In the genomic region with DNA sequence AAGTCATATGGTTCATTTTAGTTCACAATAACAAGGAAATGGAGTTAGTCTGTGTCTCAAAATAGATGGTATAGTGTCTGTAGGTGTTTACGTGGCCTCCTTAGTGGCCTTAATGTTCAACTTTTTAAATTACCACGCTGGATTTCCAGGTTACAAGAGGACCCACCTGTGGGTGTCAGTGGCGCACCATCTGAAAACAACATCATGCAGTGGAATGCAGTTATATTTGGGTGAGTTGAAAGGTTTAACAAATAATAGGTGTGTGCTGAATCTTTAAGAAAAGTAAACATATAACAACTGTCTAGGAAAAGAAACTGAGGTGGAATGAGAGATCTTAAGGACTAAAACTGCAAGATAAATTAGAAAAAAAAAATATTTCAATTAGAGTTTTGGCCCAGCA, we compare ENCODE assay signal across 11 cellular contexts. TPM values are rescaled to one million over a fixed set of nuclear protein-coding genes. Genes with fewer than 3 reads are reported as not detected.
DNase-seq lines count a peak whose midpoint lies in the region; ATAC-seq and TF ChIP-seq lines count a peak whose summit lies in the region.
"Had no signal": no experiment of that assay in that cellular context is flagged by ENCODE, and none has a peak within 500 bp of the region (broad histone marks: within the 10 kb centered on the region; RNA-seq: fewer than 3 reads in every experiment).

No MANE protein-coding gene starts in this region.

- H3K4me3 Mint-ChIP-seq in CD4-positive, CD25-positive, alpha-beta regulatory T cell, result peak overlapping the region; percentile 24 to 94 (median 74)
- peak overlapping the region; percentile 80 for H3K4me3 Mint-ChIP-seq in activated T-helper 17 cell treated with anti-CD3 and anti-CD28 coated beads, Interleukin-2, amount 50 U/mL, for 72 hours
- H3K4me3 Mint-ChIP-seq in stimulated activated naive B cell treated with anti-CD40 and anti-IgM and Interleukin-4, amounts not matched to agents 10 μg/mL and 1 μg/mL and 100 μg/mL, for 72 hours, result no peak overlapping the region

- intact Hi-C loops in Right ventricle myocardium superior (cut with DNase I), result loop anchor here (5.0 to 10.0 kb wide), 2 partner anchors 153 to 211 kb away; a partner anchor contains a TSS

- peak in 1 of 3 donors; percentile 34 for DNase-seq in CD4-positive, CD25-positive, alpha-beta regulatory T cell
- DNase-seq in GM12864 (ENCODE audit: low read depth) (no peak), lung microvascular endothelial cell (ENCODE audit: low read depth in 2 of 2) (peak; percentile 9 to 40), 8988T (no peak), pons (ENCODE audit: low spot score) (no peak), Right ventricle myocardium superior (no peak)
- no peak for DNase-seq in stimulated activated naive B cell treated with anti-CD40 and anti-IgM and Interleukin-4, amounts not matched to agents 10 μg/mL and 1 μg/mL and 100 μg/mL, for 72 hours
- DNase-seq: esophagus squamous epithelium, NCI-H1105 had no signal

- H3K27ac Mint-ChIP-seq in CD4-positive, CD25-positive, alpha-beta regulatory T cell, result peak overlapping the region in 1 of 3 donors; percentile 29
- H3K27ac Mint-ChIP-seq in activated T-helper 17 cell treated with anti-CD3 and anti-CD28 coated beads, Interleukin-2, amount 50 U/mL, for 72 hours, result no peak overlapping the region
- H3K27ac Mint-ChIP-seq in stimulated activated naive B cell treated with anti-CD40 and anti-IgM and Interleukin-4, amounts not matched to agents 10 μg/mL and 1 μg/mL and 100 μg/mL, for 72 hours, result no peak overlapping the region

- peaks cover 36 to 81% (median 62%) of the 10 kb centered on the region in 4 donors for H3K4me1 Mint-ChIP-seq in CD4-positive, CD25-positive, alpha-beta regulatory T cell
- peaks cover 28% of the 10 kb centered on the region for H3K4me1 Mint-ChIP-seq in activated T-helper 17 cell treated with anti-CD3 and anti-CD28 coated beads, Interleukin-2, amount 50 U/mL, for 72 hours
- peaks cover 14 to 57% of the 10 kb centered on the region in 2 donors for H3K4me1 Mint-ChIP-seq in stimulated activated naive B cell treated with anti-CD40 and anti-IgM and Interleukin-4, amounts not matched to agents 10 μg/mL and 1 μg/mL and 100 μg/mL, for 72 hours

- peaks cover 0 to 5% (median 0%) of the 10 kb centered on the region in 7 donors for H3K9me3 Mint-ChIP-seq in CD4-positive, CD25-positive, alpha-beta regulatory T cell
- no peaks in the 10 kb centered on the region for H3K9me3 Mint-ChIP-seq in activated T-helper 17 cell treated with anti-CD3 and anti-CD28 coated beads, Interleukin-2, amount 50 U/mL, for 72 hours
- no peaks in the 10 kb centered on the region for H3K9me3 Mint-ChIP-seq in stimulated activated naive B cell treated with anti-CD40 and anti-IgM and Interleukin-4, amounts not matched to agents 10 μg/mL and 1 μg/mL and 100 μg/mL, for 72 hours

- TF ChIP-seq CTCF in GM12864 (IDR thresholded peaks at IDR 0.05; ENCODE audit: low read depth, low read length, missing control alignments), result peak; percentile 1

- H3K36me3 ChIP-seq in CD4-positive, CD25-positive, alpha-beta regulatory T cell (ENCODE audit: control insufficient read depth, insufficient read depth, low read length), result peaks cover 31% of the 10 kb centered on the region

- no peaks in the 10 kb centered on the region for H3K27me3 ChIP-seq in CD4-positive, CD25-positive, alpha-beta regulatory T cell (ENCODE audit: control insufficient read depth, insufficient read depth, low read length)
- H3K27me3 ChIP-seq: esophagus squamous epithelium had no signal

- no peaks in the 10 kb centered on the region for H3K9me3 ChIP-seq in CD4-positive, CD25-positive, alpha-beta regulatory T cell (ENCODE audit: control insufficient read depth in 2 of 2, low read length in 2 of 2)
- H3K9me3 ChIP-seq: esophagus squamous epithelium had no signal

- peak overlapping the region; percentile 48 for H3K4me3 ChIP-seq in CD4-positive, CD25-positive, alpha-beta regulatory T cell (ENCODE audit: low read depth, low read length)
- H3K4me3 ChIP-seq in GM12864 (ENCODE audit: low read depth, low read length), result no peak overlapping the region

- no peak overlapping the region for H3K27ac ChIP-seq in CD4-positive, CD25-positive, alpha-beta regulatory T cell (ENCODE audit: insufficient read depth, low read length, poor library complexity, severe bottlenecking)
- H3K27ac ChIP-seq: esophagus squamous epithelium had no signal

- no peak for ATAC-seq in CD4-positive, CD25-positive, alpha-beta regulatory T cell (ENCODE audit: low read depth in 2 of 2)
- no peak for ATAC-seq in activated T-helper 17 cell treated with anti-CD3 and anti-CD28 coated beads, Interleukin-2, amount 50 U/mL, for 72 hours (replicated peaks)
- ATAC-seq in Right ventricle myocardium superior (ENCODE audit: poor library complexity), result no peak
- ATAC-seq in stimulated activated naive B cell treated with anti-CD40 and anti-IgM and Interleukin-4, amounts not matched to agents 10 μg/mL and 1 μg/mL and 100 μg/mL, for 72 hours (replicated peaks), result no peak

- peaks cover 47% of the 10 kb centered on the region for H3K4me1 ChIP-seq in CD4-positive, CD25-positive, alpha-beta regulatory T cell (ENCODE audit: control insufficient read depth, insufficient read depth, low read length, poor library complexity, severe bottlenecking)

- peaks cover 18% of the 10 kb centered on the region for H3K27me3 Mint-ChIP-seq in CD4-positive, CD25-positive, alpha-beta regulatory T cell
- H3K27me3 Mint-ChIP-seq in activated T-helper 17 cell treated with anti-CD3 and anti-CD28 coated beads, Interleukin-2, amount 50 U/mL, for 72 hours, result no peaks in the 10 kb centered on the region
- H3K27me3 Mint-ChIP-seq in stimulated activated naive B cell treated with anti-CD40 and anti-IgM and Interleukin-4, amounts not matched to agents 10 μg/mL and 1 μg/mL and 100 μg/mL, for 72 hours, result no peaks in the 10 kb centered on the region

- H3K36me3 Mint-ChIP-seq in CD4-positive, CD25-positive, alpha-beta regulatory T cell, result peaks cover 17% of the 10 kb centered on the region
- peaks cover 91% of the 10 kb centered on the region for H3K36me3 Mint-ChIP-seq in activated T-helper 17 cell treated with anti-CD3 and anti-CD28 coated beads, Interleukin-2, amount 50 U/mL, for 72 hours (ENCODE audit: low read depth)
- H3K36me3 Mint-ChIP-seq in stimulated activated naive B cell treated with anti-CD40 and anti-IgM and Interleukin-4, amounts not matched to agents 10 μg/mL and 1 μg/mL and 100 μg/mL, for 72 hours, result peaks cover 24 to 25% of the 10 kb centered on the region in 2 donors

RNA-seq across cellular contexts. Expression of a gene that starts 2.9 kb away (rescaled TPM):
- 142 TPM for total RNA-seq in CD4-positive, CD25-positive, alpha-beta regulatory T cell
- polyA plus RNA-seq in CD4-positive, CD25-positive, alpha-beta regulatory T cell, result 100 to 1,000 TPM in 1 of 4 donors, 10 to 100 TPM in 3; 84.5 to 110 (median 95.3) TPM
- 100 to 1,000 TPM in 1 of 2 donors, 10 to 100 TPM in 1; 76.6 to 143 TPM for total RNA-seq in activated T-helper 17 cell treated with anti-CD3 and anti-CD28 coated beads, Interleukin-2, amount 50 U/mL, for 72 hours
- 14.6 and 20.2 TPM in 2 replicates for total RNA-seq in lung microvascular endothelial cell
- 236 TPM for total RNA-seq in Right ventricle myocardium superior

RNA-seq across cellular contexts. Expression of a gene that starts 7.3 kb away (rescaled TPM):
- total RNA-seq in CD4-positive, CD25-positive, alpha-beta regulatory T cell, result not detected
- polyA plus RNA-seq in CD4-positive, CD25-positive, alpha-beta regulatory T cell, result under 1 TPM in 2 of 4 donors, not detected in 2; 0.61 to 0.71 TPM
- 1 to 10 TPM in 1 of 2 donors, under 1 TPM in 1; 0.69 to 9.7 TPM for total RNA-seq in activated T-helper 17 cell treated with anti-CD3 and anti-CD28 coated beads, Interleukin-2, amount 50 U/mL, for 72 hours
- total RNA-seq in lung microvascular endothelial cell, result 0.44 and 0.79 TPM in 2 replicates
- total RNA-seq in Right ventricle myocardium superior, result 5.2 TPM
- total RNA-seq: HT-29 had no signal

RNA-seq across cellular contexts. Expression of a gene that starts 37.4 kb away (rescaled TPM):
- total RNA-seq in CD4-positive, CD25-positive, alpha-beta regulatory T cell, result 13.5 TPM
- polyA plus RNA-seq in CD4-positive, CD25-positive, alpha-beta regulatory T cell, result 10 to 100 TPM; 24.6 to 32.4 (median 30.4) TPM
- total RNA-seq in activated T-helper 17 cell treated with anti-CD3 and anti-CD28 coated beads, Interleukin-2, amount 50 U/mL, for 72 hours, result 10 to 100 TPM in 1 of 2 donors, 1 to 10 TPM in 1; 8.9 to 23.0 TPM
- total RNA-seq in lung microvascular endothelial cell, result 45.8 and 52.0 TPM in 2 replicates
- total RNA-seq in Right ventricle myocardium superior, result 43.1 TPM

Comparison
In these comparisons a context has a peak if more than half of its experiments do, and no peak if none do; other contexts are left out.
1. DNase-seq: peak in lung microvascular endothelial cell (2 of 2); none in GM12864 (single experiment), 8988T (single experiment), pons (single experiment), Right ventricle myocardium superior (single experiment) and stimulated activated naive B cell treated with anti-CD40 and anti-IgM and Interleukin-4, amounts not matched to agents 10 μg/mL and 1 μg/mL and 100 μg/mL, for 72 hours (single experiment).
2. H3K4me3 Mint-ChIP-seq: peak in CD4-positive, CD25-positive, alpha-beta regulatory T cell (4 of 4) and activated T-helper 17 cell treated with anti-CD3 and anti-CD28 coated beads, Interleukin-2, amount 50 U/mL, for 72 hours (single experiment); none in stimulated activated naive B cell treated with anti-CD40 and anti-IgM and Interleukin-4, amounts not matched to agents 10 μg/mL and 1 μg/mL and 100 μg/mL, for 72 hours (0 of 2).